8 cellular contexts compared by ENCODE assay signal in genomic region chr2:106709229-106709628, GRCh38.
"Had no signal": no experiment of that assay in that cellular context is flagged by ENCODE, and none has a peak within 500 bp of the region (broad histone marks: within the 10 kb centered on the region; RNA-seq: fewer than 3 reads in every experiment).

No MANE protein-coding gene starts in this region.

- DNase-seq: GM23248, GOT3, H7, H9, HCEC 1CT, HFFc6 had no signal

- H3K4me3 ChIP-seq: GM23248, GM23338 had no signal

- ATAC-seq: GM23338, HCT116 had no signal
